In genomic region chr16:82755570-82756282, GRCh38 we compare ENCODE assay signal across 14 cellular contexts.
DNase-seq lines count a peak whose midpoint lies in the region; ATAC-seq and TF ChIP-seq lines count a peak whose summit lies in the region.
"Had no signal": no experiment of that assay in that cellular context is flagged by ENCODE, and none has a peak within 500 bp of the region (broad histone marks: within the 10 kb centered on the region; RNA-seq: fewer than 3 reads in every experiment).

No MANE protein-coding gene starts in this region.

- peaks cover 14 to 18% (median 18%) of the 10 kb centered on the region in 3 donors for H3K4me1 Mint-ChIP-seq in IgD-negative memory B cell

- peaks cover 3% of the 10 kb centered on the region for H3K27me3 Mint-ChIP-seq in IgD-negative memory B cell

- DNase-seq in ACHN, result peak; percentile 44
- DNase-seq in ascending aorta (ENCODE audit: low spot score in 2 of 2), result no peak
- DNase-seq in right lobe of liver, result no peak
- DNase-seq in left lung, result no peak
- no peak for DNase-seq in caudate nucleus (lab: John Stamatoyannopoulos, UW)
- DNase-seq in dorsolateral prefrontal cortex, result no peak
- DNase-seq in colonic mucosa, result no peak
- DNase-seq: activated naive CD8-positive, alpha-beta T cell treated with anti-CD3 and anti-CD28 coated beads, Interleukin-2, amount 10 ng/mL, durations not matched to agents 7 days and 5 days; BE2C; effector CD8-positive, alpha-beta T cell; hippocampal formation; transverse colon had no signal

- no peaks in the 10 kb centered on the region for H3K36me3 Mint-ChIP-seq in IgD-negative memory B cell
- H3K36me3 Mint-ChIP-seq: activated naive CD8-positive, alpha-beta T cell treated with anti-CD3 and anti-CD28 coated beads, Interleukin-2, amount 10 ng/mL, durations not matched to agents 7 days and 5 days had no signal

- H3K27ac ChIP-seq in ascending aorta (peak overlapping the region; percentile 74 to 78), right lobe of liver (peak overlapping the region in 1 of 3 donors; percentile 7), left lung (no peak overlapping the region), caudate nucleus (ENCODE audit: low read depth, low read length) (no peak overlapping the region), dorsolateral prefrontal cortex (no peak overlapping the region), colonic mucosa (no peak overlapping the region)
- H3K27ac ChIP-seq: transverse colon had no signal

- ATAC-seq in right lobe of liver, result no peak
- no peak for ATAC-seq in left lung
- ATAC-seq: sciatic nerve had no signal

- H3K4me3 Mint-ChIP-seq in IgD-negative memory B cell, result peak overlapping the region in 1 of 4 donors; percentile 55
- H3K4me3 Mint-ChIP-seq: activated naive CD8-positive, alpha-beta T cell treated with anti-CD3 and anti-CD28 coated beads, Interleukin-2, amount 10 ng/mL, durations not matched to agents 7 days and 5 days had no signal

- H3K9me3 Mint-ChIP-seq in IgD-negative memory B cell, result no peaks in the 10 kb centered on the region
- H3K9me3 Mint-ChIP-seq: activated naive CD8-positive, alpha-beta T cell treated with anti-CD3 and anti-CD28 coated beads, Interleukin-2, amount 10 ng/mL, durations not matched to agents 7 days and 5 days had no signal

- WGBS in right lobe of liver (ENCODE audit: insufficient coverage, low coverage, low lambda C conversion rate, missing lambda C conversion rate), result 61% methylated on average over 4 of the region's 4 CpGs

- in situ Hi-C loops in ACHN (cut with HindIII; ENCODE audit: low pct_ligation_motif_present, low pct_unique_long_range_greater_than_20kb, low sequenced_read_pairs), result no loop called here

- no peaks in the 10 kb centered on the region for H3K9me3 ChIP-seq in ascending aorta
- no peaks in the 10 kb centered on the region for H3K9me3 ChIP-seq in right lobe of liver
- no peaks in the 10 kb centered on the region for H3K9me3 ChIP-seq in left lung
- H3K9me3 ChIP-seq in colonic mucosa, result no peaks in the 10 kb centered on the region
- H3K9me3 ChIP-seq: BE2C, transverse colon had no signal

- no peak overlapping the region for H3K9ac ChIP-seq in colonic mucosa (ENCODE audit: low read depth in 2 of 2, low read length in 2 of 2)

- TF ChIP-seq CTCF in ascending aorta (IDR thresholded peaks at IDR 0.05) (no peak), right lobe of liver (IDR thresholded peaks at IDR 0.05) (peak in 3 of 4 donors; percentile 9 to 32 (median 18)), left lung (IDR thresholded peaks at IDR 0.05) (no peak), dorsolateral prefrontal cortex (IDR thresholded peaks at IDR 0.05 in 54 of 56, conservative IDR thresholded peaks at IDR 0.05 in 2 of 56; ENCODE audit: low read depth in 1 of 56, partially characterized antibody in 56 of 56) (peak in 21 of 56 donors; percentile 9 to 40 (median 25)), colonic mucosa (IDR thresholded peaks at IDR 0.05) (no peak)

- H3K36me3 ChIP-seq in ascending aorta (no peaks in the 10 kb centered on the region), right lobe of liver (no peaks in the 10 kb centered on the region), left lung (no peaks in the 10 kb centered on the region), colonic mucosa (no peaks in the 10 kb centered on the region)
- H3K36me3 ChIP-seq: BE2C, transverse colon had no signal

- H3K27ac Mint-ChIP-seq in IgD-negative memory B cell, result peak overlapping the region in 2 of 3 donors; percentile 73 to 79
- H3K27ac Mint-ChIP-seq: activated naive CD8-positive, alpha-beta T cell treated with anti-CD3 and anti-CD28 coated beads, Interleukin-2, amount 10 ng/mL, durations not matched to agents 7 days and 5 days had no signal

- H3K4me1 ChIP-seq in ascending aorta (peaks cover 13 to 38% of the 10 kb centered on the region in 2 donors), right lobe of liver (no peaks in the 10 kb centered on the region), left lung (no peaks in the 10 kb centered on the region), colonic mucosa (no peaks in the 10 kb centered on the region)
- H3K4me1 ChIP-seq: BE2C, transverse colon had no signal

- H3K4me3 ChIP-seq in ascending aorta, result no peak overlapping the region
- no peak overlapping the region for H3K4me3 ChIP-seq in right lobe of liver
- H3K4me3 ChIP-seq in left lung, result no peak overlapping the region
- no peak overlapping the region for H3K4me3 ChIP-seq in dorsolateral prefrontal cortex
- H3K4me3 ChIP-seq in colonic mucosa, result no peak overlapping the region
- H3K4me3 ChIP-seq: transverse colon had no signal

- no peaks in the 10 kb centered on the region for H3K27me3 ChIP-seq in ascending aorta
- no peaks in the 10 kb centered on the region for H3K27me3 ChIP-seq in right lobe of liver
- no peaks in the 10 kb centered on the region for H3K27me3 ChIP-seq in left lung
- no peaks in the 10 kb centered on the region for H3K27me3 ChIP-seq in dorsolateral prefrontal cortex
- H3K27me3 ChIP-seq in colonic mucosa, result no peaks in the 10 kb centered on the region
- H3K27me3 ChIP-seq: BE2C, transverse colon had no signal

- intact Hi-C loops in ascending aorta (cut with DNase I) (loop anchor here (2.0 kb wide), 1 partner anchor 125 kb away; no protein-coding TSS in a partner anchor), right lobe of liver (cut with DNase I) (no loop called here), left lung (cut with DNase I) (no loop called here), dorsolateral prefrontal cortex (cut with DNase I) (no loop called here), colonic mucosa (cut with DNase I) (no loop called here)

- no peak for TF ChIP-seq POLR2A in right lobe of liver (IDR thresholded peaks at IDR 0.05)

Comparison
In these comparisons a context has a peak if more than half of its experiments do, and no peak if none do; other contexts are left out.
1. H3K27ac ChIP-seq: peak in ascending aorta (2 of 2); none in left lung (0 of 2), caudate nucleus (single experiment), dorsolateral prefrontal cortex (0 of 59) and colonic mucosa (single experiment).
2. CTCF ChIP-seq: peak in right lobe of liver (3 of 4); none in ascending aorta (0 of 3), left lung (0 of 2) and colonic mucosa (single experiment).